18 cellular contexts compared by ENCODE assay signal in genomic region chr22:31271026-31271425, GRCh38. TPM values are rescaled to one million over a fixed set of nuclear protein-coding genes. Genes with fewer than 3 reads are reported as not detected.
DNase-seq lines count a peak whose midpoint lies in the region; ATAC-seq and TF ChIP-seq lines count a peak whose summit lies in the region.
"Had no signal": no experiment of that assay in that cellular context is flagged by ENCODE, and none has a peak within 500 bp of the region (broad histone marks: within the 10 kb centered on the region; RNA-seq: fewer than 3 reads in every experiment).

No MANE protein-coding gene starts in this region.

- no peaks in the 10 kb centered on the region for H3K27me3 Mint-ChIP-seq in activated CD4-positive, alpha-beta memory T cell treated with anti-CD3 and anti-CD28 coated beads, Interleukin-2, amount 10 ng/mL, durations not matched to agents 7 days and 5 days
- no peaks in the 10 kb centered on the region for H3K27me3 Mint-ChIP-seq in activated CD4-positive, alpha-beta memory T cell treated with anti-CD3 and anti-CD28 coated beads for 36 hours
- H3K27me3 Mint-ChIP-seq in endodermal cell (ENCODE audit: insufficient read depth), result no peaks in the 10 kb centered on the region

- H3K36me3 ChIP-seq in endodermal cell (ENCODE audit: control insufficient read depth, insufficient read depth, low read length), result peaks cover 53% of the 10 kb centered on the region
- H3K36me3 ChIP-seq in trophoblast cell (ENCODE audit: control insufficient read depth in 1 of 2, insufficient read depth in 2 of 2, low read length in 2 of 2), result peaks cover 67 to 70% of the 10 kb centered on the region in 2 experiments
- peaks cover 0 to 100% (median 68%) of the 10 kb centered on the region in 6 donors for H3K36me3 ChIP-seq in spleen

- H3K4ac ChIP-seq in trophoblast cell (ENCODE audit: low read depth, low read length), result peak overlapping the region; percentile 61

- no peak overlapping the region for H3K4me3 Mint-ChIP-seq in activated CD4-positive, alpha-beta memory T cell treated with anti-CD3 and anti-CD28 coated beads, Interleukin-2, amount 10 ng/mL, durations not matched to agents 7 days and 5 days
- no peak overlapping the region for H3K4me3 Mint-ChIP-seq in activated CD4-positive, alpha-beta memory T cell treated with anti-CD3 and anti-CD28 coated beads for 36 hours
- H3K4me3 Mint-ChIP-seq in endodermal cell, result no peak overlapping the region

- H3K4me2 ChIP-seq in trophoblast cell (ENCODE audit: low read length), result no peak overlapping the region

- no peak overlapping the region for H3K23ac ChIP-seq in trophoblast cell (ENCODE audit: low read length)

- H2BK12ac ChIP-seq in trophoblast cell (ENCODE audit: low read length), result peak overlapping the region; percentile 55

- H3K4me1 ChIP-seq in endodermal cell (ENCODE audit: control insufficient read depth, insufficient read depth, low read length) (peaks cover 5% of the 10 kb centered on the region), trophoblast cell (ENCODE audit: control insufficient read depth in 1 of 2, insufficient read depth in 2 of 2, low read length in 2 of 2) (peaks cover 30% of the 10 kb centered on the region in 2 experiments), spleen (peaks cover 0 to 10% (median 2%) of the 10 kb centered on the region in 6 donors)

- H3K27ac ChIP-seq in endodermal cell (ENCODE audit: low read depth, low read length) (no peak overlapping the region), trophoblast cell (ENCODE audit: low read depth, low read length) (peak overlapping the region; percentile 65), spleen (peak overlapping the region in 4 of 8 donors; percentile 15 to 53 (median 42)), caudate nucleus (ENCODE audit: low read depth, low read length) (no peak overlapping the region)
- H3K27ac ChIP-seq: SK-N-MC had no signal

- peak overlapping the region; percentile 18 for H3K27ac Mint-ChIP-seq in activated CD4-positive, alpha-beta memory T cell treated with anti-CD3 and anti-CD28 coated beads, Interleukin-2, amount 10 ng/mL, durations not matched to agents 7 days and 5 days
- no peak overlapping the region for H3K27ac Mint-ChIP-seq in activated CD4-positive, alpha-beta memory T cell treated with anti-CD3 and anti-CD28 coated beads for 36 hours
- peak overlapping the region; percentile 91 for H3K27ac Mint-ChIP-seq in endodermal cell

- H2AK5ac ChIP-seq in trophoblast cell (ENCODE audit: low read length), result peak overlapping the region; percentile 81

- no peaks in the 10 kb centered on the region for H3K27me3 ChIP-seq in endodermal cell (ENCODE audit: control insufficient read depth, insufficient read depth, low read length, poor library complexity, severe bottlenecking)
- no peaks in the 10 kb centered on the region for H3K27me3 ChIP-seq in trophoblast cell (ENCODE audit: insufficient read depth, low read length)
- H3K27me3 ChIP-seq in spleen (replicated peaks in 1 of 7), result no peaks in the 10 kb centered on the region

- peak overlapping the region; percentile 68 for H4K8ac ChIP-seq in trophoblast cell (ENCODE audit: low read depth, low read length)

- no peak overlapping the region for H3K4me3 ChIP-seq in endodermal cell (ENCODE audit: low read length)
- H3K4me3 ChIP-seq in trophoblast cell (ENCODE audit: low read depth, low read length), result no peak overlapping the region
- no peak overlapping the region for H3K4me3 ChIP-seq in spleen
- H3K4me3 ChIP-seq: GM12878, SK-N-MC had no signal

- intact Hi-C loops in activated CD4-positive, alpha-beta memory T cell treated with anti-CD3 and anti-CD28 coated beads for 36 hours (cut with micrococcal nuclease), result loop anchor here (5.0 to 10.0 kb wide), 2 partner anchors 34 to 326 kb away; no protein-coding TSS in a partner anchor
- intact Hi-C loops in spleen (cut with DNase I; ENCODE audit: low total_unique reads), result loop anchor here (10.0 kb wide), 1 partner anchor 56 kb away; the partner anchor contains the start of gene LIMK2

- H4K12ac ChIP-seq in trophoblast cell (ENCODE audit: low read depth, low read length), result no peak overlapping the region

- no peaks in the 10 kb centered on the region for H3K9me3 ChIP-seq in endodermal cell (ENCODE audit: control insufficient read depth, low read length)
- peaks cover 2% of the 10 kb centered on the region for H3K9me3 ChIP-seq in trophoblast cell (ENCODE audit: insufficient read depth, low read depth, low read length)
- no peaks in the 10 kb centered on the region for H3K9me3 ChIP-seq in spleen

- peak overlapping the region; percentile 77 for H3K18ac ChIP-seq in trophoblast cell (ENCODE audit: low read length)

- no peak for ATAC-seq in HG03460 (IDR thresholded peaks at IDR 0.05; ENCODE audit: unreplicated experiment)
- ATAC-seq: GM12878, left cardiac atrium had no signal

- peaks cover 25% of the 10 kb centered on the region for H3K79me1 ChIP-seq in trophoblast cell (ENCODE audit: low read length)

- WGBS in endodermal cell (ENCODE audit: insufficient coverage in 1 of 2, insufficient read length in 1 of 2), 2 experiments, result 95 to 100% methylated on average over 3 of the region's 4 CpGs
- no CpG with 5 or more reads among the region's 4 CpGs for WGBS in trophoblast cell (ENCODE audit: extremely low coverage, insufficient coverage, insufficient read length)
- 93 to 97% (median 95%) methylated on average over 4 of the region's 4 CpGs for WGBS in spleen, 5 donors

- DNase-seq in activated CD4-positive, alpha-beta memory T cell treated with anti-CD3 and anti-CD28 coated beads, Interleukin-2, amount 10 ng/mL, durations not matched to agents 7 days and 5 days, result no peak
- DNase-seq in activated CD4-positive, alpha-beta memory T cell treated with anti-CD3 and anti-CD28 coated beads for 36 hours, result no peak
- peak; percentile 49 for DNase-seq in ELF-1 (ENCODE audit: low read depth, low spot score)
- DNase-seq in endodermal cell, result no peak
- peak; percentile 93 for DNase-seq in trophoblast cell
- DNase-seq in spleen, result no peak
- no peak for DNase-seq in caudate nucleus (lab: John Stamatoyannopoulos, UW)
- DNase-seq: activated CD8-positive, alpha-beta memory T cell treated with anti-CD3 and anti-CD28 coated beads for 24 hours; activated gamma-delta T cell treated with Interleukin-2 at 50 U/mL for 16 hours; effector memory CD4-positive, alpha-beta T cell; H9; hypothalamus; left cardiac atrium; NCI-H2081 treated with DMSO at 0.1 percent for 48 hours; NCI-H526 treated with DMSO at 0.1 percent for 48 hours had no signal

- peak overlapping the region; percentile 84 for H2BK120ac ChIP-seq in trophoblast cell (ENCODE audit: insufficient read depth, low read length, poor library complexity)

- H3K9me3 Mint-ChIP-seq in activated CD4-positive, alpha-beta memory T cell treated with anti-CD3 and anti-CD28 coated beads, Interleukin-2, amount 10 ng/mL, durations not matched to agents 7 days and 5 days, result no peaks in the 10 kb centered on the region
- no peaks in the 10 kb centered on the region for H3K9me3 Mint-ChIP-seq in activated CD4-positive, alpha-beta memory T cell treated with anti-CD3 and anti-CD28 coated beads for 36 hours
- H3K9me3 Mint-ChIP-seq in endodermal cell, result no peaks in the 10 kb centered on the region
- H3K9me3 Mint-ChIP-seq: H9 had no signal

- no peaks in the 10 kb centered on the region for H3K4me1 Mint-ChIP-seq in activated CD4-positive, alpha-beta memory T cell treated with anti-CD3 and anti-CD28 coated beads, Interleukin-2, amount 10 ng/mL, durations not matched to agents 7 days and 5 days
- H3K4me1 Mint-ChIP-seq in activated CD4-positive, alpha-beta memory T cell treated with anti-CD3 and anti-CD28 coated beads for 36 hours (ENCODE audit: low read depth), result peaks cover 17% of the 10 kb centered on the region
- H3K4me1 Mint-ChIP-seq in endodermal cell, result peaks cover 18% of the 10 kb centered on the region

- H3K36me3 Mint-ChIP-seq in activated CD4-positive, alpha-beta memory T cell treated with anti-CD3 and anti-CD28 coated beads, Interleukin-2, amount 10 ng/mL, durations not matched to agents 7 days and 5 days (ENCODE audit: low read depth), result peaks cover 71% of the 10 kb centered on the region
- H3K36me3 Mint-ChIP-seq in activated CD4-positive, alpha-beta memory T cell treated with anti-CD3 and anti-CD28 coated beads for 36 hours, result peaks cover 45% of the 10 kb centered on the region
- peaks cover 67% of the 10 kb centered on the region for H3K36me3 Mint-ChIP-seq in endodermal cell (ENCODE audit: low read depth)

- peaks cover 6% of the 10 kb centered on the region for H3K79me2 ChIP-seq in trophoblast cell (ENCODE audit: control insufficient read depth, insufficient read depth, low read length, poor library complexity)

- TF ChIP-seq POLR2A in spleen (IDR thresholded peaks at IDR 0.05), result no peak

- peak overlapping the region; percentile 64 for H3K14ac ChIP-seq in trophoblast cell (ENCODE audit: low read length)

- POLR2A ChIA-PET in activated CD4-positive, alpha-beta memory T cell treated with anti-CD3 and anti-CD28 coated beads, Interleukin-2, amount 10 ng/mL, durations not matched to agents 7 days and 5 days (lab: Charles Lee), result interaction anchor here (0.8 to 0.9 kb wide), 2 partner anchors 18 to 21 kb away, joined by 3 read pairs; partner anchors contain the start of gene PIK3IP1
- POLR2A ChIA-PET in activated CD4-positive, alpha-beta memory T cell treated with anti-CD3 and anti-CD28 coated beads for 36 hours (lab: Charles Lee), result no interaction called here

- TF ChIP-seq CTCF in endodermal cell (conservative IDR thresholded peaks at IDR 0.05), result no peak
- TF ChIP-seq CTCF in spleen (IDR thresholded peaks at IDR 0.05 in 8 of 11, conservative IDR thresholded peaks at IDR 0.05 in 3 of 11), result no peak

- peak overlapping the region; percentile 56 for H2BK5ac ChIP-seq in trophoblast cell (ENCODE audit: low read depth, low read length, poor library complexity)

- CTCF ChIA-PET in activated CD4-positive, alpha-beta memory T cell treated with anti-CD3 and anti-CD28 coated beads, Interleukin-2, amount 10 ng/mL, durations not matched to agents 7 days and 5 days (lab: Charles Lee), result interaction anchor here (0.8 to 6.8 kb wide), 9 partner anchors 8 to 69 kb away, joined by 3 to 59 read pairs (median 4); partner anchors contain the start of genes LIMK2 and PIK3IP1
- CTCF ChIA-PET in activated CD4-positive, alpha-beta memory T cell treated with anti-CD3 and anti-CD28 coated beads for 36 hours (lab: Charles Lee), result interaction anchor here (0.8 to 6.0 kb wide), 9 partner anchors 13 to 186 kb away, joined by 3 to 79 read pairs (median 9); partner anchors contain the start of genes LIMK2, PIK3IP1 and SELENOM

- H3K9ac ChIP-seq in endodermal cell (ENCODE audit: extremely low read depth, low read length, poor library complexity, severe bottlenecking) (no peak overlapping the region), trophoblast cell (ENCODE audit: low read length) (no peak overlapping the region)

- H4K91ac ChIP-seq in trophoblast cell (ENCODE audit: low read depth, low read length), result peak overlapping the region; percentile 81

- H2AFZ ChIP-seq in trophoblast cell (ENCODE audit: insufficient read depth, low read length, poor library complexity), result no peak overlapping the region

RNA-seq across cellular contexts. Expression of gene PIK3IP1, which starts 21.3 kb away (rescaled TPM):
- 10 to 100 TPM; 56.4 to 57.8 TPM for total RNA-seq in activated CD4-positive, alpha-beta memory T cell treated with anti-CD3 and anti-CD28 coated beads, Interleukin-2, amount 10 ng/mL, durations not matched to agents 7 days and 5 days
- 10 to 100 TPM; 18.8 to 19.1 TPM for total RNA-seq in activated CD4-positive, alpha-beta memory T cell treated with anti-CD3 and anti-CD28 coated beads for 36 hours
- total RNA-seq in endodermal cell (1 to 10 TPM; 2.0 to 3.5 TPM), spleen (100 to 1,000 TPM in 5 of 7 donors, 10 to 100 TPM in 2; 36.6 to 152 (median 104) TPM)
- 5.5 TPM for polyA plus RNA-seq in endodermal cell (2013, experiment 1 of 2)
- 4.4 TPM for polyA plus RNA-seq in endodermal cell (2013, experiment 2 of 2)
- 3.7 and 4.0 TPM in 2 replicates for polyA plus RNA-seq in trophoblast cell (2013)
- polyA plus RNA-seq in spleen, result 10 to 100 TPM; 36.1 to 94.7 (median 40.6) TPM

RNA-seq across cellular contexts. Expression of gene LIMK2, which starts 58.9 kb away (rescaled TPM):
- total RNA-seq in activated CD4-positive, alpha-beta memory T cell treated with anti-CD3 and anti-CD28 coated beads, Interleukin-2, amount 10 ng/mL, durations not matched to agents 7 days and 5 days, result 10 to 100 TPM; 44.0 to 46.4 TPM
- total RNA-seq in activated CD4-positive, alpha-beta memory T cell treated with anti-CD3 and anti-CD28 coated beads for 36 hours, result 10 to 100 TPM; 42.0 to 44.7 TPM
- total RNA-seq in endodermal cell, result 10 to 100 TPM; 41.4 to 42.2 TPM
- polyA plus RNA-seq in endodermal cell (2013, experiment 1 of 2), result 26.5 TPM
- 25.9 TPM for polyA plus RNA-seq in endodermal cell (2013, experiment 2 of 2)
- polyA plus RNA-seq in trophoblast cell (2013), result 131 and 135 TPM in 2 replicates
- total RNA-seq in spleen, result 100 to 1,000 TPM in 3 of 7 donors, 10 to 100 TPM in 4; 51.6 to 182 (median 78.1) TPM
- 10 to 100 TPM in 2 of 3 donors, 1 to 10 TPM in 1; 6.1 to 15.2 (median 11.0) TPM for polyA plus RNA-seq in spleen

Comparison
In these comparisons a context has a peak if more than half of its experiments do, and no peak if none do; other contexts are left out.
1. DNase-seq: peak in ELF-1 (single experiment) and trophoblast cell (2 of 2); none in activated CD4-positive, alpha-beta memory T cell treated with anti-CD3 and anti-CD28 coated beads, Interleukin-2, amount 10 ng/mL, durations not matched to agents 7 days and 5 days (single experiment), activated CD4-positive, alpha-beta memory T cell treated with anti-CD3 and anti-CD28 coated beads for 36 hours (single experiment), endodermal cell (single experiment), spleen (single experiment) and caudate nucleus (0 of 61).
2. RNA of gene PIK3IP1, which starts 21.3 kb away (total RNA-seq): 36.6 to 152 TPM in spleen, 56.4 to 57.8 TPM in activated CD4-positive, alpha-beta memory T cell treated with anti-CD3 and anti-CD28 coated beads, Interleukin-2, amount 10 ng/mL, durations not matched to agents 7 days and 5 days and 18.8 to 19.1 TPM in activated CD4-positive, alpha-beta memory T cell treated with anti-CD3 and anti-CD28 coated beads for 36 hours; 2.0 to 3.5 TPM in endodermal cell; every median in the first group is over 4 times any median in the second.